In the genomic region with DNA sequence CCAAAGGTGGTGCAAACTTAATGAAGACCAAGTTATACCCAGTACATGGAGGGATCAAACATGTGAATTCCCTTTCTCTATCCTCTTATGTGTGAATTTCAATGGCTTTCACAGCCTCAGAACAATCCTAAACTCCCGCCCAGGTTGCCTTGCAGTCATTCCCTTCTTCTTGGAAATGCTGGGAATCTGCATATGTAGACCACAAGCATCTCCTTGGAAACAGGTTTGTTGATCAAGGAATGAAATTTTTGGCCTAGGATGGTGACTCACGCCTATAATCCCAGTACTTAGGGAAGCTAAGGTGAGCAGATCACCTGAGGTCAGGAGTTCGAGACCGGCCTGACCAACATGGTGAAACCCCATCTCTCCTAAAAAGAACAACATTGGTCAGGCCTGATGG, we compare ENCODE assay signal across 15 cellular contexts.
DNase-seq lines count a peak whose midpoint lies in the region; ATAC-seq and TF ChIP-seq lines count a peak whose summit lies in the region.
"Had no signal": no experiment of that assay in that cellular context is flagged by ENCODE, and none has a peak within 500 bp of the region (broad histone marks: within the 10 kb centered on the region; RNA-seq: fewer than 3 reads in every experiment).

No MANE protein-coding gene starts in this region.

- H3K27me3 Mint-ChIP-seq in activated T-helper 2 cell treated with anti-CD3 and anti-CD28 coated beads, Interferon-gamma antibody, Interleukin-2, Interleukin-4, amounts not matched to agents 10 μg/mL and 5 μg/mL and 100 μg/mL, durations not matched to agents 14 hours and 24 hours and 36 hours (ENCODE audit: low read depth), result peaks cover 2% of the 10 kb centered on the region

- no peak overlapping the region for H4K5ac ChIP-seq in mesendoderm (ENCODE audit: low read length)

- H3K27me3 ChIP-seq in NT2/D1 (ENCODE audit: insufficient read depth, insufficient read length), result no peaks in the 10 kb centered on the region
- no peaks in the 10 kb centered on the region for H3K27me3 ChIP-seq in mesendoderm (ENCODE audit: insufficient read depth, low read length, poor library complexity)
- H3K27me3 ChIP-seq in gastrocnemius medialis, result no peaks in the 10 kb centered on the region
- H3K27me3 ChIP-seq: BE2C had no signal

- H3K4me3 ChIP-seq in HEK293 (ENCODE audit: low read depth, low read length) (no peak overlapping the region), NT2/D1 (ENCODE audit: insufficient read length, low read depth) (no peak overlapping the region), mesendoderm (ENCODE audit: low read length) (no peak overlapping the region), gastrocnemius medialis (no peak overlapping the region)
- H3K4me3 ChIP-seq: A549 had no signal

- no peak overlapping the region for H2BK15ac ChIP-seq in mesendoderm (replicated peaks; ENCODE audit: low read depth)

- no peak for ATAC-seq in GM21515 (IDR thresholded peaks at IDR 0.05; ENCODE audit: unreplicated experiment)
- no peak for ATAC-seq in gastrocnemius medialis
- ATAC-seq: A549; CD8-positive, alpha-beta T cell; HepG2 had no signal

- no peak overlapping the region for H4K8ac ChIP-seq in mesendoderm (ENCODE audit: low read depth, low read length)

- H3K4me1 ChIP-seq in HEK293 (ENCODE audit: control insufficient read depth, insufficient read depth, low read length) (no peaks in the 10 kb centered on the region), NT2/D1 (ENCODE audit: insufficient read depth, insufficient read length) (peaks cover 3% of the 10 kb centered on the region), mesendoderm (ENCODE audit: control insufficient read depth, low read depth, low read length) (no peaks in the 10 kb centered on the region), gastrocnemius medialis (no peaks in the 10 kb centered on the region)
- H3K4me1 ChIP-seq: A549, BE2C had no signal

- H3K9me3 ChIP-seq in HEK293 (ENCODE audit: control insufficient read depth, insufficient read depth, low read depth, low read length) (no peaks in the 10 kb centered on the region), NT2/D1 (ENCODE audit: insufficient read depth, low read length) (no peaks in the 10 kb centered on the region), gastrocnemius medialis (no peaks in the 10 kb centered on the region)
- H3K9me3 ChIP-seq: A549, BE2C had no signal

- intact Hi-C loops in gastrocnemius medialis (cut with DNase I; ENCODE audit: low total_unique reads), result no loop called here
- intact Hi-C loops in activated T-helper 2 cell treated with anti-CD3 and anti-CD28 coated beads, Interferon-gamma antibody, Interleukin-2, Interleukin-4, amounts not matched to agents 10 μg/mL and 5 μg/mL and 100 μg/mL, durations not matched to agents 14 hours and 24 hours and 36 hours (cut with micrococcal nuclease), result no loop called here

- H3K23ac ChIP-seq in mesendoderm (ENCODE audit: low read length), result no peak overlapping the region

- in situ Hi-C loops in gastrocnemius medialis (cut with MboI; ENCODE audit: low sequenced_read_pairs in 4 of 4), result no loop called here

- H3K27ac ChIP-seq in HEK293 (ENCODE audit: extremely low read depth, low read depth, low read length) (no peak overlapping the region), mesendoderm (ENCODE audit: low read depth, low read length) (no peak overlapping the region), gastrocnemius medialis (peak overlapping the region in 1 of 4 donors; percentile 66)
- H3K27ac ChIP-seq: A549 had no signal

- no peak overlapping the region for H3K4ac ChIP-seq in mesendoderm (ENCODE audit: low read depth, low read length)

- no peaks in the 10 kb centered on the region for H3K9me3 Mint-ChIP-seq in activated T-helper 2 cell treated with anti-CD3 and anti-CD28 coated beads, Interferon-gamma antibody, Interleukin-2, Interleukin-4, amounts not matched to agents 10 μg/mL and 5 μg/mL and 100 μg/mL, durations not matched to agents 14 hours and 24 hours and 36 hours
- H3K9me3 Mint-ChIP-seq: CD14-positive monocyte; CD8-positive, alpha-beta T cell had no signal

- peak; percentile 71 for DNase-seq in NT2/D1 (ENCODE audit: low read depth, low spot score)
- DNase-seq in mesendoderm, result peak; percentile 84
- no peak for DNase-seq in gastrocnemius medialis
- no peak for DNase-seq in activated T-helper 2 cell treated with anti-CD3 and anti-CD28 coated beads, Interferon-gamma antibody, Interleukin-2, Interleukin-4, amounts not matched to agents 10 μg/mL and 5 μg/mL and 100 μg/mL, durations not matched to agents 14 hours and 24 hours and 36 hours (ENCODE audit: low spot score)
- DNase-seq: BE2C; CD8-positive, alpha-beta T cell; COR-L47; DMS153; DMS79 treated with DMSO at 0.1 percent for 48 hours; EL had no signal

- H3K27ac Mint-ChIP-seq in activated T-helper 2 cell treated with anti-CD3 and anti-CD28 coated beads, Interferon-gamma antibody, Interleukin-2, Interleukin-4, amounts not matched to agents 10 μg/mL and 5 μg/mL and 100 μg/mL, durations not matched to agents 14 hours and 24 hours and 36 hours, result no peak overlapping the region
- H3K27ac Mint-ChIP-seq: CD14-positive monocyte; CD8-positive, alpha-beta T cell had no signal

- no peak for TF ChIP-seq POLR2A in gastrocnemius medialis (IDR thresholded peaks at IDR 0.05)

- H3K4me3 Mint-ChIP-seq in activated T-helper 2 cell treated with anti-CD3 and anti-CD28 coated beads, Interferon-gamma antibody, Interleukin-2, Interleukin-4, amounts not matched to agents 10 μg/mL and 5 μg/mL and 100 μg/mL, durations not matched to agents 14 hours and 24 hours and 36 hours (ENCODE audit: low read depth), result no peak overlapping the region
- H3K4me3 Mint-ChIP-seq: CD14-positive monocyte; CD8-positive, alpha-beta T cell had no signal

- WGBS in mesendoderm (ENCODE audit: extremely low coverage, insufficient coverage, low lambda C conversion rate), result no CpG with 5 or more reads among the region's 4 CpGs

- CTCF ChIA-PET in HEK293 (lab: Yijun Ruan, JAX), result interaction anchor here (1.3 kb wide), 1 partner anchor 213 kb away, joined by 3 read pairs; no protein-coding TSS in a partner anchor

- POLR2A ChIA-PET in HEK293 (lab: Yijun Ruan, JAX), result no interaction called here

- H3K79me2 ChIP-seq in mesendoderm (ENCODE audit: control insufficient read depth, insufficient read depth, low read length), result no peaks in the 10 kb centered on the region

- H3K9ac ChIP-seq in NT2/D1 (ENCODE audit: insufficient read length, low read depth) (no peak overlapping the region), mesendoderm (ENCODE audit: low read length) (no peak overlapping the region)

- H3K18ac ChIP-seq in mesendoderm (ENCODE audit: low read length), result no peak overlapping the region

- H3K36me3 ChIP-seq in HEK293 (ENCODE audit: control insufficient read depth in 2 of 2, insufficient read depth in 1 of 2, low read length in 2 of 2) (no peaks in the 10 kb centered on the region), NT2/D1 (ENCODE audit: insufficient read depth, insufficient read length, low read length) (no peaks in the 10 kb centered on the region), mesendoderm (ENCODE audit: control insufficient read depth, insufficient read depth, low read length) (no peaks in the 10 kb centered on the region), gastrocnemius medialis (no peaks in the 10 kb centered on the region)
- H3K36me3 ChIP-seq: BE2C had no signal

- H2BK120ac ChIP-seq in mesendoderm (ENCODE audit: low read depth, low read length), result no peak overlapping the region

- no peaks in the 10 kb centered on the region for H3K36me3 Mint-ChIP-seq in activated T-helper 2 cell treated with anti-CD3 and anti-CD28 coated beads, Interferon-gamma antibody, Interleukin-2, Interleukin-4, amounts not matched to agents 10 μg/mL and 5 μg/mL and 100 μg/mL, durations not matched to agents 14 hours and 24 hours and 36 hours (ENCODE audit: low read depth)
- H3K36me3 Mint-ChIP-seq: CD14-positive monocyte; CD8-positive, alpha-beta T cell had no signal

- no peak overlapping the region for H2BK5ac ChIP-seq in mesendoderm (ENCODE audit: low read length)

- no peaks in the 10 kb centered on the region for H3K79me1 ChIP-seq in mesendoderm (ENCODE audit: low read length)

- no peak for TF ChIP-seq CTCF in HEK293 (tag by site-specific recombination; IDR thresholded peaks at IDR 0.05)
- TF ChIP-seq CTCF in gastrocnemius medialis (IDR thresholded peaks at IDR 0.05 in 4 of 5, conservative IDR thresholded peaks at IDR 0.05 in 1 of 5), result no peak

- H2AK5ac ChIP-seq in mesendoderm (ENCODE audit: low read length), result no peak overlapping the region

- H3K4me1 Mint-ChIP-seq in activated T-helper 2 cell treated with anti-CD3 and anti-CD28 coated beads, Interferon-gamma antibody, Interleukin-2, Interleukin-4, amounts not matched to agents 10 μg/mL and 5 μg/mL and 100 μg/mL, durations not matched to agents 14 hours and 24 hours and 36 hours (ENCODE audit: low read depth), result peaks cover 4% of the 10 kb centered on the region
- H3K4me1 Mint-ChIP-seq: CD14-positive monocyte had no signal

- no peak overlapping the region for H3K56ac ChIP-seq in mesendoderm (ENCODE audit: low read length)

- no peak overlapping the region for H3K4me2 ChIP-seq in mesendoderm (ENCODE audit: low read length)
- H3K4me2 ChIP-seq: A549 had no signal

TF ChIP-seq in HEK293, 187 proteins besides CTCF, POLR2A, EP300 and RAD21:
- no peak for TF ChIP-seq ZXDB (tag by site-specific recombination; IDR thresholded peaks at IDR 0.05)
- TF ChIP-seq ZNF596 (tag by site-specific recombination; IDR thresholded peaks at IDR 0.05), result 0 out of 2 replicates have a peak, but pooled peaks have one; percentile 9

Comparison
In these comparisons a context has a peak if more than half of its experiments do, and no peak if none do; other contexts are left out.
1. DNase-seq: peak in NT2/D1 (single experiment) and mesendoderm (single experiment); none in gastrocnemius medialis (0 of 2) and activated T-helper 2 cell treated with anti-CD3 and anti-CD28 coated beads, Interferon-gamma antibody, Interleukin-2, Interleukin-4, amounts not matched to agents 10 μg/mL and 5 μg/mL and 100 μg/mL, durations not matched to agents 14 hours and 24 hours and 36 hours (single experiment).